ENCODE assay signal across 26 cellular contexts in the genomic region with DNA sequence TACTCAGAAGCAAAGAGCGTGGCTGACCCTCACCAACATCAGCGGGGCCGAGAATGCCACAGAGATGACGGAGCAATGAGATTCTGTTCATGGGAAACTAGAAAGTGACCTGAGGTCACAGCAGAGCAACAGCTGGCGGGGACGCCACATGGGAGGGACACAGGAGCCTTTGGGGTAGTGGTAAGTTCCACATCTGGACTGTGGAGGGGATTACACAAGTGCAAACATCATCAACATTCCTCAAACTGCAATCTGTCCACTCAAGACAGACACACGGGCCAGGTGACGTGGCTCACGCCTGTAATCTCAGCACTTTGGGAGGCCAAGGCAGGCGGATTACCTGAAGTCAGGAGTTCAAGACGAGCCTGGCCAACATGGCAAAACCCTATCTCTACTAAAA. TPM values are rescaled to one million over a fixed set of nuclear protein-coding genes. Genes with fewer than 3 reads are reported as not detected.
DNase-seq lines count a peak whose midpoint lies in the region; ATAC-seq, FAIRE-seq and TF ChIP-seq lines count a peak whose summit lies in the region.
"Had no signal": no experiment of that assay in that cellular context is flagged by ENCODE, and none has a peak within 500 bp of the region (broad histone marks: within the 10 kb centered on the region; RNA-seq: fewer than 3 reads in every experiment).

No MANE protein-coding gene starts in this region.

- H3K9me3 Mint-ChIP-seq in activated T-cell treated with anti-CD3 and anti-CD28 coated beads, Interleukin-2, amount 50 U/mL, for 24 hours = no peaks in the 10 kb centered on the region
- H3K9me3 Mint-ChIP-seq in CD4-positive, CD25-positive, alpha-beta regulatory T cell = no peaks in the 10 kb centered on the region
- no peaks in the 10 kb centered on the region for H3K9me3 Mint-ChIP-seq in astrocyte (ENCODE audit: unreplicated experiment)
- no peaks in the 10 kb centered on the region for H3K9me3 Mint-ChIP-seq in H9
- H3K9me3 Mint-ChIP-seq: CD8-positive, alpha-beta memory T cell had no signal

- H3K4me3 Mint-ChIP-seq in activated T-cell treated with anti-CD3 and anti-CD28 coated beads, Interleukin-2, amount 50 U/mL, for 24 hours = no peak overlapping the region
- H3K4me3 Mint-ChIP-seq in CD4-positive, CD25-positive, alpha-beta regulatory T cell = peak overlapping the region in 1 of 4 donors; percentile 28
- H3K4me3 Mint-ChIP-seq in astrocyte (ENCODE audit: unreplicated experiment) (peak overlapping the region; percentile 47), H9 (no peak overlapping the region)
- H3K4me3 Mint-ChIP-seq: CD8-positive, alpha-beta memory T cell had no signal

- no peak overlapping the region for H3K27ac ChIP-seq in CD4-positive, CD25-positive, alpha-beta regulatory T cell (ENCODE audit: insufficient read depth, low read length, poor library complexity, severe bottlenecking)
- H3K27ac ChIP-seq in astrocyte (ENCODE audit: low read depth, low read length) = no peak overlapping the region
- no peak overlapping the region for H3K27ac ChIP-seq in H9 (ENCODE audit: insufficient read length, low read depth, low read length)
- no peak overlapping the region for H3K27ac ChIP-seq in PC-3 (ENCODE audit: low read length)
- H3K27ac ChIP-seq: SJCRH30 had no signal

- peak overlapping the region; percentile 45 for H3K27ac Mint-ChIP-seq in activated T-cell treated with anti-CD3 and anti-CD28 coated beads, Interleukin-2, amount 50 U/mL, for 24 hours
- H3K27ac Mint-ChIP-seq in CD4-positive, CD25-positive, alpha-beta regulatory T cell = peak overlapping the region in 2 of 3 donors; percentile 39 to 50
- H3K27ac Mint-ChIP-seq in astrocyte (ENCODE audit: unreplicated experiment) (no peak overlapping the region), H9 (no peak overlapping the region)

- no TSS peak for BruUV-seq in PC-3 (replicated peaks; lab: Mats Ljungman, UMichigan)

- H3T11ph ChIP-seq in H9 (ENCODE audit: low read length) = no peak overlapping the region

- H2AK5ac ChIP-seq in H9 (ENCODE audit: insufficient read length, low read length) = no peak overlapping the region

- H3K23me2 ChIP-seq in H9 (ENCODE audit: insufficient read length, low read depth, low read length, poor library complexity, severe bottlenecking) = no peaks in the 10 kb centered on the region

- no peaks in the 10 kb centered on the region for H3K4me1 ChIP-seq in CD4-positive, CD25-positive, alpha-beta regulatory T cell (ENCODE audit: control insufficient read depth, insufficient read depth, low read length, poor library complexity, severe bottlenecking)
- H3K4me1 ChIP-seq in astrocyte (ENCODE audit: insufficient read depth, low read length) = peaks cover 3% of the 10 kb centered on the region
- no peaks in the 10 kb centered on the region for H3K4me1 ChIP-seq in H9 (ENCODE audit: insufficient read depth, low read length)
- H3K4me1 ChIP-seq in PC-3 (ENCODE audit: insufficient read depth, low read length) = no peaks in the 10 kb centered on the region
- H3K4me1 ChIP-seq: SJCRH30 had no signal

- H2AFZ ChIP-seq in astrocyte (ENCODE audit: low read depth, low read length) = no peak overlapping the region
- no peak overlapping the region for H2AFZ ChIP-seq in H9 (ENCODE audit: low read length)
- H2AFZ ChIP-seq in PC-3 (ENCODE audit: low read length) = no peak overlapping the region

- no peak overlapping the region for H4K8ac ChIP-seq in H9 (replicated peaks; ENCODE audit: insufficient read length, low read depth, low read length)

- H4K20me1 ChIP-seq in astrocyte (ENCODE audit: insufficient read depth, low read length) (peaks cover 3% of the 10 kb centered on the region), H9 (ENCODE audit: control insufficient read depth, insufficient read depth, insufficient read length) (no peaks in the 10 kb centered on the region), PC-3 (ENCODE audit: low read length) (no peaks in the 10 kb centered on the region)

- no peaks in the 10 kb centered on the region for H3K27me3 ChIP-seq in CD4-positive, CD25-positive, alpha-beta regulatory T cell (ENCODE audit: control insufficient read depth, insufficient read depth, low read length)
- H3K27me3 ChIP-seq in astrocyte (ENCODE audit: insufficient read depth, low read length) (no peaks in the 10 kb centered on the region), H9 (ENCODE audit: insufficient read depth, low read length) (no peaks in the 10 kb centered on the region), PC-3 (ENCODE audit: low read length) (no peaks in the 10 kb centered on the region)
- H3K27me3 ChIP-seq: SJCRH30 had no signal

- no peak overlapping the region for H3K4ac ChIP-seq in H9 (ENCODE audit: low read depth, low read length)

- H2BK120ac ChIP-seq in H9 (ENCODE audit: low read depth, low read length, poor library complexity, severe bottlenecking) = no peak overlapping the region

- no peaks in the 10 kb centered on the region for H3K79me1 ChIP-seq in H9 (ENCODE audit: insufficient read depth, low read depth, low read length, poor library complexity, severe bottlenecking)

- H2BK5ac ChIP-seq in H9 (ENCODE audit: insufficient read length, low read length) = no peak overlapping the region

- peaks cover 11% of the 10 kb centered on the region for H3K4me1 Mint-ChIP-seq in activated T-cell treated with anti-CD3 and anti-CD28 coated beads, Interleukin-2, amount 50 U/mL, for 24 hours (ENCODE audit: low read depth)
- H3K4me1 Mint-ChIP-seq in CD4-positive, CD25-positive, alpha-beta regulatory T cell = peaks cover 0 to 9% (median 7%) of the 10 kb centered on the region in 4 donors
- H3K4me1 Mint-ChIP-seq in astrocyte (ENCODE audit: low read depth, unreplicated experiment) = no peaks in the 10 kb centered on the region
- peaks cover 0 to 3% of the 10 kb centered on the region in 2 experiments; a peak in 2 of 4 replicates for H3K4me1 Mint-ChIP-seq in H9

- no peak overlapping the region for H3K23ac ChIP-seq in H9 (ENCODE audit: insufficient read length, low read depth, low read length)

- H3K9ac ChIP-seq in astrocyte (ENCODE audit: low read length) (no peak overlapping the region), H9 (ENCODE audit: extremely low read depth, insufficient read length, low read length) (no peak overlapping the region), PC-3 (ENCODE audit: low read length) (no peak overlapping the region)

- no peak overlapping the region for H3K18ac ChIP-seq in H9 (ENCODE audit: insufficient read length, low read depth, low read length)

- peaks cover 37% of the 10 kb centered on the region for H3K36me3 ChIP-seq in CD4-positive, CD25-positive, alpha-beta regulatory T cell (ENCODE audit: control insufficient read depth, insufficient read depth, low read length)
- H3K36me3 ChIP-seq in astrocyte (ENCODE audit: insufficient read depth, low read length) = no peaks in the 10 kb centered on the region
- H3K36me3 ChIP-seq in PC-3 (ENCODE audit: low read depth, low read length) = peaks cover 4% of the 10 kb centered on the region; the same call in 1 of the 2 replicates
- H3K36me3 ChIP-seq: SJCRH30 had no signal

- H3K79me2 ChIP-seq in astrocyte (ENCODE audit: insufficient read depth, low read length) (no peaks in the 10 kb centered on the region), H9 (ENCODE audit: insufficient read depth, low read length) (no peaks in the 10 kb centered on the region), PC-3 (ENCODE audit: low read length) (no peaks in the 10 kb centered on the region)

- H4K91ac ChIP-seq in H9 (ENCODE audit: insufficient read length, low read depth, low read length) = no peak overlapping the region

- H2BK20ac ChIP-seq in H9 (ENCODE audit: low read depth, low read length, poor library complexity, severe bottlenecking) = no peak overlapping the region

- H3K9me3 ChIP-seq in CD4-positive, CD25-positive, alpha-beta regulatory T cell (ENCODE audit: control insufficient read depth in 2 of 2, low read length in 2 of 2) = no peaks in the 10 kb centered on the region
- no peaks in the 10 kb centered on the region for H3K9me3 ChIP-seq in astrocyte (ENCODE audit: insufficient read depth, low read depth, low read length)
- H3K9me3 ChIP-seq in H9 (ENCODE audit: control insufficient read depth, low read depth, low read length) = no peaks in the 10 kb centered on the region
- no peaks in the 10 kb centered on the region for H3K9me3 ChIP-seq in PC-3 (ENCODE audit: low read length)
- H3K9me3 ChIP-seq: SJCRH30 had no signal

- POLR2A ChIA-PET in PC-3 (lab: Charles Lee; ENCODE audit: unreplicated experiment) = no interaction called here

- intact Hi-C loops in sciatic nerve (cut with DNase I) (no loop called here), PC-3 (cut with micrococcal nuclease) (no loop called here)

- no peak for ATAC-seq in CD4-positive, CD25-positive, alpha-beta regulatory T cell (ENCODE audit: low read depth in 2 of 2)
- ATAC-seq in sciatic nerve (peak; percentile 77), PC-3 (no peak)
- ATAC-seq: HCT116, Panc1 had no signal

- no peak for TF ChIP-seq CTCF in astrocyte (IDR thresholded peaks at IDR 0.05; ENCODE audit: insufficient read depth, low read depth, low read length)
- TF ChIP-seq CTCF in H9 (conservative IDR thresholded peaks at IDR 0.05) = no peak
- TF ChIP-seq CTCF in PC-3 (conservative IDR thresholded peaks at IDR 0.05; ENCODE audit: low read depth, low read length) = no peak

- H3K36me3 Mint-ChIP-seq in activated T-cell treated with anti-CD3 and anti-CD28 coated beads, Interleukin-2, amount 50 U/mL, for 24 hours (ENCODE audit: low read depth) = peaks cover 58% of the 10 kb centered on the region
- H3K36me3 Mint-ChIP-seq in CD4-positive, CD25-positive, alpha-beta regulatory T cell = peaks cover 19% of the 10 kb centered on the region
- H3K36me3 Mint-ChIP-seq in astrocyte (ENCODE audit: low read depth, unreplicated experiment) = peaks cover 16% of the 10 kb centered on the region
- H3K36me3 Mint-ChIP-seq in H9 (ENCODE audit: insufficient read depth in 1 of 3, low read depth in 3 of 3) = peaks cover 4 to 17% (median 15%) of the 10 kb centered on the region in 3 experiments; a peak in 6 of 7 replicates

- CTCF ChIA-PET in PC-3 (lab: Charles Lee) = no interaction called here

- no peak overlapping the region for H3K4me3 ChIP-seq in CD4-positive, CD25-positive, alpha-beta regulatory T cell (ENCODE audit: low read depth, low read length)
- H3K4me3 ChIP-seq in astrocyte (ENCODE audit: insufficient read depth, low read depth, low read length) (no peak overlapping the region), PC-3 (ENCODE audit: low read length) (no peak overlapping the region)
- H3K4me3 ChIP-seq: SJCRH30 had no signal

- no peaks in the 10 kb centered on the region for H3K9me2 ChIP-seq in PC-3 (replicated peaks; ENCODE audit: low read length)

- no peak overlapping the region for H3K14ac ChIP-seq in H9 (ENCODE audit: insufficient read depth, low read length)

- H3F3A ChIP-seq in PC-3 (ENCODE audit: low read length, unreplicated experiment) = no peaks in the 10 kb centered on the region

- FAIRE-seq in astrocyte (lab: Jason Lieb, UNC) (no peak), HTR-8/SVneo (lab: Jason Lieb, UNC) (no peak)

- H3K4me2 ChIP-seq in astrocyte (ENCODE audit: low read length) (no peak overlapping the region), H9 (ENCODE audit: insufficient read depth, insufficient read length, low read length) (no peak overlapping the region), PC-3 (ENCODE audit: low read length) (no peak overlapping the region)

- no peak overlapping the region for H2BK15ac ChIP-seq in H9 (ENCODE audit: low read depth, low read length)

- no peak overlapping the region for H2BK12ac ChIP-seq in H9 (ENCODE audit: insufficient read length, low read depth, low read length)

- H3K56ac ChIP-seq in H9 (ENCODE audit: insufficient read length, low read depth, low read length) = no peak overlapping the region

- no peak overlapping the region for H4K5ac ChIP-seq in H9 (ENCODE audit: insufficient read length, low read depth, low read length)

- no peaks in the 10 kb centered on the region for H3K27me3 Mint-ChIP-seq in activated T-cell treated with anti-CD3 and anti-CD28 coated beads, Interleukin-2, amount 50 U/mL, for 24 hours
- no peaks in the 10 kb centered on the region for H3K27me3 Mint-ChIP-seq in CD4-positive, CD25-positive, alpha-beta regulatory T cell
- H3K27me3 Mint-ChIP-seq in astrocyte (ENCODE audit: low read depth, unreplicated experiment) = no peaks in the 10 kb centered on the region
- H3K27me3 Mint-ChIP-seq in H9 (ENCODE audit: low read depth) = no peaks in the 10 kb centered on the region; the same call in 1 of the 2 replicates
- H3K27me3 Mint-ChIP-seq: CD8-positive, alpha-beta memory T cell had no signal

- DNase-seq in activated T-cell treated with anti-CD3 and anti-CD28 coated beads, Interleukin-2, amount 50 U/mL, for 24 hours = no peak
- no peak for DNase-seq in activated T-cell treated with anti-CD3 and anti-CD28 coated beads, Interleukin-2, amount 50 U/mL, for 1 hour
- no peak for DNase-seq in CD4-positive, CD25-positive, alpha-beta regulatory T cell
- DNase-seq in astrocyte (ENCODE audit: low read depth) (no peak), sciatic nerve (ENCODE audit: low spot score) (no peak), HTR-8/SVneo (ENCODE audit: insufficient read length, low spot score) (no peak), H9 (no peak), PC-3 (no peak)
- DNase-seq: AML-193; C1 segment of cervical spinal cord; CD8-positive, alpha-beta memory T cell; GF-D8; GOT3; MM.1S; NCI-H1048; NCI-H1436; NCI-H187 treated with DMSO at 0.1 percent for 48 hours; NCI-H226; NCI-H510A treated with DMSO at 0.1 percent for 48 hours; NCI-H748 treated with DMSO at 0.1 percent for 48 hours; NK-92 treated with Interleukin-12 subunit alpha and Interleukin-12 subunit beta, amount 100 ng/mL, for 24 hours; SJCRH30 had no signal

- no CpG with 5 or more reads among the region's 11 CpGs for WGBS in H9 (ENCODE audit: extremely low coverage, insufficient read length, low lambda C conversion rate)

RNA-seq across cellular contexts. Expression of gene HAGH, which starts 11.2 kb away (rescaled TPM):
- 36.1 TPM for total RNA-seq in CD4-positive, CD25-positive, alpha-beta regulatory T cell
- 10 to 100 TPM; 42.1 to 69.1 (median 48.9) TPM for polyA plus RNA-seq in CD4-positive, CD25-positive, alpha-beta regulatory T cell
- total RNA-seq in astrocyte (35.9 and 36.9 TPM in 2 replicates), sciatic nerve (73.4 TPM), H9 (2021) (30.0 and 31.0 TPM in 2 replicates), PC-3 (2014; rRNA removed) (96.9 and 99.5 TPM in 2 replicates)

RNA-seq across cellular contexts. Expression of gene FAHD1, which starts 11.5 kb away (rescaled TPM):
- 4.5 TPM for total RNA-seq in CD4-positive, CD25-positive, alpha-beta regulatory T cell
- 10 to 100 TPM; 16.3 to 25.8 (median 22.4) TPM for polyA plus RNA-seq in CD4-positive, CD25-positive, alpha-beta regulatory T cell
- total RNA-seq in astrocyte (24.0 and 25.8 TPM in 2 replicates), sciatic nerve (13.8 TPM), H9 (2021) (13.2 and 16.2 TPM in 2 replicates), PC-3 (2014; rRNA removed) (37.5 and 47.5 TPM in 2 replicates)

RNA-seq across cellular contexts. Expression of gene IGFALS, which starts 22.0 kb away (rescaled TPM):
- 0.84 TPM for total RNA-seq in CD4-positive, CD25-positive, alpha-beta regulatory T cell
- polyA plus RNA-seq in CD4-positive, CD25-positive, alpha-beta regulatory T cell = under 1 TPM in 1 of 4 donors, not detected in 3; 0.24 TPM
- not detected in 2 replicates for total RNA-seq in astrocyte
- total RNA-seq in sciatic nerve = 0.22 TPM
- total RNA-seq in H9 (2021) = not detected in 2 replicates
- not detected in 2 replicates for total RNA-seq in PC-3 (2014; rRNA removed)
- total RNA-seq: A172; CD8-positive, alpha-beta memory T cell; SJCRH30 had no signal
- polyA plus RNA-seq: AG04450; CD8-positive, alpha-beta memory T cell had no signal

RNA-seq across cellular contexts. Expression of gene NUBP2, which starts 32.7 kb away (rescaled TPM):
- 41.6 TPM for total RNA-seq in CD4-positive, CD25-positive, alpha-beta regulatory T cell
- polyA plus RNA-seq in CD4-positive, CD25-positive, alpha-beta regulatory T cell = 100 to 1,000 TPM in 1 of 4 donors, 10 to 100 TPM in 3; 88.8 to 104 (median 96.6) TPM
- total RNA-seq in astrocyte = 41.4 and 45.2 TPM in 2 replicates
- total RNA-seq in sciatic nerve = 28.0 TPM
- 67.7 and 69.4 TPM in 2 replicates for total RNA-seq in H9 (2021)
- total RNA-seq in PC-3 (2014; rRNA removed) = 95.1 and 128 TPM in 2 replicates

RNA-seq across cellular contexts. Expression of gene SPSB3, which starts 33.1 kb away (rescaled TPM):
- 85.2 TPM for total RNA-seq in CD4-positive, CD25-positive, alpha-beta regulatory T cell
- 10 to 100 TPM; 61.1 to 72.3 (median 70.8) TPM for polyA plus RNA-seq in CD4-positive, CD25-positive, alpha-beta regulatory T cell
- 21.8 and 23.3 TPM in 2 replicates for total RNA-seq in astrocyte
- total RNA-seq in sciatic nerve = 35.3 TPM
- 19.9 and 20.0 TPM in 2 replicates for total RNA-seq in H9 (2021)
- total RNA-seq in PC-3 (2014; rRNA removed) = 27.4 and 30.4 TPM in 2 replicates

Comparison
In these comparisons a context has a peak if more than half of its experiments do, and no peak if none do; other contexts are left out.
1. H3K27ac Mint-ChIP-seq: peak in activated T-cell treated with anti-CD3 and anti-CD28 coated beads, Interleukin-2, amount 50 U/mL, for 24 hours (single experiment) and CD4-positive, CD25-positive, alpha-beta regulatory T cell (2 of 3); none in astrocyte (single experiment) and H9 (0 of 3).